In genomic region chr17:57995076-57995956, GRCh38 we compare ENCODE assay signal across 8 cellular contexts. TPM values are rescaled to one million over a fixed set of nuclear protein-coding genes. Genes with fewer than 3 reads are reported as not detected.
DNase-seq lines count a peak whose midpoint lies in the region; ATAC-seq and TF ChIP-seq lines count a peak whose summit lies in the region.

No MANE protein-coding gene starts in this region.

- CTCF ChIA-PET in GM10248 (lab: Yijun Ruan, JAX) = interaction anchor here (1.0 to 16.6 kb wide), 10 partner anchors 10 to 135 kb away, joined by 3 to 478 read pairs (median 6); partner anchors contain the start of genes CUEDC1, MRPS23 and SRSF1

- ATAC-seq in HG02885 (IDR thresholded peaks at IDR 0.05; ENCODE audit: poor library complexity, unreplicated experiment) = peak; percentile 66

- peaks cover 29% of the 10 kb centered on the region for H3K36me3 ChIP-seq in WERI-Rb-1

- no peak overlapping the region for H3K4me3 ChIP-seq in WERI-Rb-1 (ENCODE audit: low read depth, low read length)

- peak overlapping the region; percentile 11 for H3K27ac ChIP-seq in WERI-Rb-1

- peaks cover 10% of the 10 kb centered on the region for H3K4me1 Mint-ChIP-seq in chondrocyte (ENCODE audit: low read depth)

- POLR2A ChIA-PET in GM10248 (lab: Yijun Ruan, JAX) = interaction anchor here (0.5 to 1.9 kb wide), 3 partner anchors 12 to 534 kb away, joined by 3 to 8 read pairs (median 3); partner anchors contain the start of gene SRSF1

- peaks cover 6% of the 10 kb centered on the region for H3K36me3 Mint-ChIP-seq in chondrocyte (ENCODE audit: low read depth)

- no peak overlapping the region for H3K4me3 Mint-ChIP-seq in chondrocyte (ENCODE audit: unreplicated experiment)

- no peaks in the 10 kb centered on the region for H3K27me3 Mint-ChIP-seq in chondrocyte (ENCODE audit: low read depth)

- no peaks in the 10 kb centered on the region for H3K27me3 ChIP-seq in WERI-Rb-1 (ENCODE audit: insufficient read depth, low read depth, severe bottlenecking)

- peak; percentile 62 for TF ChIP-seq CTCF in GM10248 (IDR thresholded peaks at IDR 0.05; ENCODE audit: control extremely low read depth, extremely low read depth, low read depth, missing control alignments)
- peak; percentile 78 for TF ChIP-seq CTCF in WERI-Rb-1 (IDR thresholded peaks at IDR 0.05; ENCODE audit: low read depth, low read length)
- TF ChIP-seq CTCF in chondrocyte (IDR thresholded peaks at IDR 0.05) = peak; percentile 85

- H3K9me3 Mint-ChIP-seq in chondrocyte (ENCODE audit: low read depth) = no peaks in the 10 kb centered on the region

- H3K9me3 ChIP-seq in WERI-Rb-1 (ENCODE audit: severe bottlenecking) = no peaks in the 10 kb centered on the region

- peak overlapping the region; percentile 34 for H3K27ac Mint-ChIP-seq in chondrocyte (ENCODE audit: unreplicated experiment)

- DNase-seq in GM10248 (ENCODE audit: extremely low spot score) (peak; percentile 64), NCI-H2227 (lab: John Stamatoyannopoulos, UW; ENCODE audit: unreplicated experiment) (peak; percentile 74), WERI-Rb-1 (peak; percentile 84), chondrocyte (ENCODE audit: low spot score) (no peak), left kidney (ENCODE audit: low read depth, low spot score) (peak; percentile 93), DMS79 (lab: John Stamatoyannopoulos, UW) (no peak)
- DNase-seq in stimulated activated CD4-positive, alpha-beta T cell treated with anti-CD3 and anti-CD28 coated beads, TNF-alpha, amount 100 ng/mL, for 24 hours (ENCODE audit: low read depth in 3 of 3) = peak; percentile 39 to 52 (median 42)

RNA-seq across cellular contexts. Expression of gene VEZF1, which starts 7.3 kb away (rescaled TPM):
- total RNA-seq in chondrocyte = 26.6 to 43.6 TPM (median 39.6 TPM) in 3 replicates

RNA-seq across cellular contexts. Expression of gene SRSF1, which starts 11.7 kb away (rescaled TPM):
- 115 to 161 TPM (median 119 TPM) in 3 replicates for total RNA-seq in chondrocyte

RNA-seq across cellular contexts. Expression of gene CUEDC1, which starts 40.1 kb away (rescaled TPM):
- 32.9 to 47.7 TPM (median 41.9 TPM) in 3 replicates for total RNA-seq in chondrocyte

Comparison
In these comparisons a context has a peak if more than half of its experiments do, and no peak if none do; other contexts are left out.
1. DNase-seq: peak in GM10248 (single experiment), NCI-H2227 (single experiment), WERI-Rb-1 (single experiment), left kidney (single experiment) and stimulated activated CD4-positive, alpha-beta T cell treated with anti-CD3 and anti-CD28 coated beads, TNF-alpha, amount 100 ng/mL, for 24 hours (3 of 3); none in chondrocyte (single experiment) and DMS79 (single experiment).
2. Peak in every context shown above with its lines, with median percentiles within 50 percentile points of each other: CTCF ChIP-seq.